10 cellular contexts compared by ENCODE assay signal in the genomic region with DNA sequence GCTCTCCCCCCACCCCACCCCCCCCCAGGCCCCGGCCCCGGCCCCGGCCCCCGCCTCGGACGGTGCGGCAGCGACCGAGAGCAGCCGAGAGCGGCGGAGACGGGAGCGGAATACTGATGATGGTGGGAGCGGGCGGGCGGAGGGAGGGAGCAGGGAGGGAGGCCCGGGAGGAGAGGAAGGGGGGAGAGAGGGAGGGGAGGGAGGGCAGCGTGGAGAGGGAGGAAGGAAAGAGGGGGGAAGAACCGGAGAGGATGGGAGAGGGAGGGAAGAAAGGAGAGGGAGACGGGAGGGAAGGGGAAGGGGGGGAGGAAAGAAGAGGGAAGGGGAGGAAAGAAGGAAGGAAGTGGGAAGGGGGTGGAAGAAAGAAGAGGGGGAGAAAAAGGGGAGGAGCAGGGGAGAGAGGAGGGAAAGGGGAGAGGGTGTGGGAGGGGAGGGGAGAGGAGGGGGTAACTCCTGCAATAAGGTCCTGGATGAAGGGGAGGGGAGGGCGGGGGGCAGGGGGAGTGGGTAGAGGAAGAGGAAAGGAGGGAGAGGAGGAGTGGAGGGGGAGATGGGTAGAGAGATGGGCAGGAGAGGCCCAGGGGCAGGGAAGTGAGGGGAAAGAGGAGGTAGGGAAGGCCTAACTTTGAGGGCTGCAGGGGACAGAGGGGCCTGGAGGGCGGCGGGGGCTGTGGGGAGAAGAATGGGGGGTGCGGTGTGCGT. TPM values are rescaled to one million over a fixed set of nuclear protein-coding genes. Genes with fewer than 3 reads are reported as not detected.
A peak's percentile ranks its signal among the peaks of the same experiment; 100 is the strongest.
DNase-seq lines count a peak whose midpoint lies in the region; ATAC-seq and TF ChIP-seq lines count a peak whose summit lies in the region.
"Had no signal": no experiment of that assay in that cellular context is flagged by ENCODE, and none has a peak within 500 bp of the region (broad histone marks: within the 10 kb centered on the region; RNA-seq: fewer than 3 reads in every experiment).

A gene with protein sequence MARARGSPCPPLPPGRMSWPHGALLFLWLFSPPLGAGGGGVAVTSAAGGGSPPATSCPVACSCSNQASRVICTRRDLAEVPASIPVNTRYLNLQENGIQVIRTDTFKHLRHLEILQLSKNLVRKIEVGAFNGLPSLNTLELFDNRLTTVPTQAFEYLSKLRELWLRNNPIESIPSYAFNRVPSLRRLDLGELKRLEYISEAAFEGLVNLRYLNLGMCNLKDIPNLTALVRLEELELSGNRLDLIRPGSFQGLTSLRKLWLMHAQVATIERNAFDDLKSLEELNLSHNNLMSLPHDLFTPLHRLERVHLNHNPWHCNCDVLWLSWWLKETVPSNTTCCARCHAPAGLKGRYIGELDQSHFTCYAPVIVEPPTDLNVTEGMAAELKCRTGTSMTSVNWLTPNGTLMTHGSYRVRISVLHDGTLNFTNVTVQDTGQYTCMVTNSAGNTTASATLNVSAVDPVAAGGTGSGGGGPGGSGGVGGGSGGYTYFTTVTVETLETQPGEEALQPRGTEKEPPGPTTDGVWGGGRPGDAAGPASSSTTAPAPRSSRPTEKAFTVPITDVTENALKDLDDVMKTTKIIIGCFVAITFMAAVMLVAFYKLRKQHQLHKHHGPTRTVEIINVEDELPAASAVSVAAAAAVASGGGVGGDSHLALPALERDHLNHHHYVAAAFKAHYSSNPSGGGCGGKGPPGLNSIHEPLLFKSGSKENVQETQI (minus strand): TSS at position 115 of the 702 bp plus-strand sequence. CDS start 19,597 bp downstream, outside the sequence.

- no peaks in the 10 kb centered on the region for H3K36me3 Mint-ChIP-seq in natural killer cell treated with Interleukin-12 subunit alpha and Interleukin-12 subunit beta and Interleukin-15 and Interleukin-18, amount 100 ng/mL, for 72 hours
- H3K36me3 Mint-ChIP-seq in natural killer cell (no peaks in the 10 kb centered on the region), mesothelial cell of epicardium (no peaks in the 10 kb centered on the region)
- H3K36me3 Mint-ChIP-seq in effector memory CD8-positive, alpha-beta T cell (ENCODE audit: insufficient read depth), result no peaks in the 10 kb centered on the region
- H3K36me3 Mint-ChIP-seq in CD4-positive, alpha-beta T cell (ENCODE audit: low read depth), result no peaks in the 10 kb centered on the region
- H3K36me3 Mint-ChIP-seq: naive thymus-derived CD4-positive, alpha-beta T cell had no signal

- H3K36me3 ChIP-seq in vagina, result no peaks in the 10 kb centered on the region

- H3K4me3 ChIP-seq in vagina, result peak within 1 kb of the TSS; percentile 53 to 58

- CTCF ChIA-PET in CD4-positive, alpha-beta T cell (lab: Charles Lee), result no interaction called here

- peaks cover 45 to 47% of the 10 kb centered on the region in 2 donors for H3K27me3 Mint-ChIP-seq in natural killer cell treated with Interleukin-12 subunit alpha and Interleukin-12 subunit beta and Interleukin-15 and Interleukin-18, amount 100 ng/mL, for 72 hours
- H3K27me3 Mint-ChIP-seq in natural killer cell (ENCODE audit: low read depth in 2 of 2) (peaks cover 44 to 48% of the 10 kb centered on the region in 2 donors), mesothelial cell of epicardium (ENCODE audit: low read depth) (peaks cover 81% of the 10 kb centered on the region)
- H3K27me3 Mint-ChIP-seq in effector memory CD8-positive, alpha-beta T cell, result peaks cover 58 to 81% of the 10 kb centered on the region in 2 donors
- peaks cover 64% of the 10 kb centered on the region for H3K27me3 Mint-ChIP-seq in CD4-positive, alpha-beta T cell

- peak; percentile 13 for DNase-seq in natural killer cell treated with Interleukin-12 subunit alpha and Interleukin-12 subunit beta and Interleukin-15 and Interleukin-18, amount 100 ng/mL, for 72 hours (ENCODE audit: low spot score)
- DNase-seq in natural killer cell, result no peak
- DNase-seq in caudate nucleus (lab: John Stamatoyannopoulos, UW), result peak in 45 of 61 donors; percentile 11 to 84 (median 49)
- no peak for DNase-seq in mesothelial cell of epicardium (ENCODE audit: low spot score in 2 of 2, unreplicated experiment in 2 of 2)
- DNase-seq in vagina (ENCODE audit: extremely low spot score in 2 of 2), result no peak
- DNase-seq in effector memory CD8-positive, alpha-beta T cell, result no peak
- DNase-seq in CD4-positive, alpha-beta T cell, result no peak
- DNase-seq: naive thymus-derived CD4-positive, alpha-beta T cell had no signal

- POLR2A ChIA-PET in CD4-positive, alpha-beta T cell (lab: Charles Lee), result no interaction called here

- H3K9me3 Mint-ChIP-seq in natural killer cell treated with Interleukin-12 subunit alpha and Interleukin-12 subunit beta and Interleukin-15 and Interleukin-18, amount 100 ng/mL, for 72 hours, result no peaks in the 10 kb centered on the region
- H3K9me3 Mint-ChIP-seq in natural killer cell (no peaks in the 10 kb centered on the region), mesothelial cell of epicardium (no peaks in the 10 kb centered on the region)
- H3K9me3 Mint-ChIP-seq in effector memory CD8-positive, alpha-beta T cell, result no peaks in the 10 kb centered on the region
- H3K9me3 Mint-ChIP-seq in CD4-positive, alpha-beta T cell, result no peaks in the 10 kb centered on the region

- TF ChIP-seq POLR2A in vagina (IDR thresholded peaks at IDR 0.05), result no peak

- H3K27ac Mint-ChIP-seq in natural killer cell treated with Interleukin-12 subunit alpha and Interleukin-12 subunit beta and Interleukin-15 and Interleukin-18, amount 100 ng/mL, for 72 hours, result no peak within 1 kb of the TSS
- H3K27ac Mint-ChIP-seq in natural killer cell (no peak within 1 kb of the TSS), mesothelial cell of epicardium (no peak within 1 kb of the TSS)
- H3K27ac Mint-ChIP-seq in effector memory CD8-positive, alpha-beta T cell, result no peak within 1 kb of the TSS
- H3K27ac Mint-ChIP-seq in CD4-positive, alpha-beta T cell, result no peak within 1 kb of the TSS
- H3K27ac Mint-ChIP-seq: IgD-negative memory B cell; naive thymus-derived CD4-positive, alpha-beta T cell had no signal

- H3K4me1 Mint-ChIP-seq in natural killer cell treated with Interleukin-12 subunit alpha and Interleukin-12 subunit beta and Interleukin-15 and Interleukin-18, amount 100 ng/mL, for 72 hours (ENCODE audit: low read depth in 2 of 2), result peaks cover 5 to 10% of the 10 kb centered on the region in 2 donors
- H3K4me1 Mint-ChIP-seq in natural killer cell (peaks cover 0 to 14% of the 10 kb centered on the region in 2 donors), mesothelial cell of epicardium (peaks cover 5% of the 10 kb centered on the region)
- peaks cover 11 to 12% of the 10 kb centered on the region in 2 donors for H3K4me1 Mint-ChIP-seq in effector memory CD8-positive, alpha-beta T cell (ENCODE audit: low read depth in 2 of 2)
- H3K4me1 Mint-ChIP-seq in CD4-positive, alpha-beta T cell (ENCODE audit: low read depth), result peaks cover 11% of the 10 kb centered on the region

- no peak within 1 kb of the TSS for H3K27ac ChIP-seq in caudate nucleus (ENCODE audit: low read depth, low read length)
- peak within 1 kb of the TSS; percentile 68 for H3K27ac ChIP-seq in vagina
- no peak within 1 kb of the TSS for H3K27ac ChIP-seq in CD4-positive, alpha-beta T cell (ENCODE audit: low read depth, low read length)

- peaks cover 30% of the 10 kb centered on the region for H3K4me1 ChIP-seq in vagina

- no peak for ATAC-seq in natural killer cell treated with Interleukin-12 subunit alpha and Interleukin-12 subunit beta and Interleukin-15 and Interleukin-18, amount 100 ng/mL, for 72 hours
- ATAC-seq in natural killer cell, result no peak
- no peak for ATAC-seq in effector memory CD8-positive, alpha-beta T cell (replicated peaks)
- no peak for ATAC-seq in HG02759 (IDR thresholded peaks at IDR 0.05; ENCODE audit: unreplicated experiment)
- ATAC-seq in CD4-positive, alpha-beta T cell (ENCODE audit: poor library complexity), result no peak
- ATAC-seq: naive thymus-derived CD4-positive, alpha-beta T cell had no signal

- intact Hi-C loops in natural killer cell (cut with micrococcal nuclease), result no loop called here
- intact Hi-C loops in vagina (cut with DNase I), result no loop called here
- intact Hi-C loops in CD4-positive, alpha-beta T cell (cut with DNase I, micrococcal nuclease), result no loop called here

- no peaks in the 10 kb centered on the region for H3K27me3 ChIP-seq in vagina
- peaks cover 58% of the 10 kb centered on the region for H3K27me3 ChIP-seq in CD4-positive, alpha-beta T cell (ENCODE audit: control insufficient read depth, insufficient read depth, low read length)

- no peaks in the 10 kb centered on the region for H3K9me3 ChIP-seq in vagina
- no peaks in the 10 kb centered on the region for H3K9me3 ChIP-seq in CD4-positive, alpha-beta T cell (ENCODE audit: control insufficient read depth, low read length)

- TF ChIP-seq CTCF in natural killer cell (IDR thresholded peaks at IDR 0.05) (no peak), mesothelial cell of epicardium (IDR thresholded peaks at IDR 0.05; ENCODE audit: unreplicated experiment) (no peak), vagina (IDR thresholded peaks at IDR 0.05) (no peak)
- TF ChIP-seq CTCF in CD4-positive, alpha-beta T cell (IDR thresholded peaks at IDR 0.05), result no peak

- H3K4me3 Mint-ChIP-seq in natural killer cell treated with Interleukin-12 subunit alpha and Interleukin-12 subunit beta and Interleukin-15 and Interleukin-18, amount 100 ng/mL, for 72 hours, result no peak within 1 kb of the TSS
- H3K4me3 Mint-ChIP-seq in natural killer cell (no peak within 1 kb of the TSS), mesothelial cell of epicardium (peak within 1 kb of the TSS; percentile 37)
- H3K4me3 Mint-ChIP-seq in effector memory CD8-positive, alpha-beta T cell, result peak within 1 kb of the TSS in 1 of 2 donors; percentile 3
- H3K4me3 Mint-ChIP-seq in CD4-positive, alpha-beta T cell, result no peak within 1 kb of the TSS
- H3K4me3 Mint-ChIP-seq: IgD-negative memory B cell had no signal

RNA-seq across cellular contexts. Expression of the gene that starts here (rescaled TPM):
- not detected for total RNA-seq in natural killer cell treated with Interleukin-12 subunit alpha and Interleukin-12 subunit beta and Interleukin-15 and Interleukin-18, amount 100 ng/mL, for 72 hours
- not detected for total RNA-seq in natural killer cell
- 15.2 to 16.9 TPM (median 16.3 TPM) in 3 replicates for total RNA-seq in mesothelial cell of epicardium
- total RNA-seq in vagina, result 17.9 TPM
- total RNA-seq in CD4-positive, alpha-beta T cell, result not detected
- total RNA-seq: naive thymus-derived CD4-positive, alpha-beta T cell had no signal

Comparison
In these comparisons a context has a peak if more than half of its experiments do, and no peak if none do; other contexts are left out.
1. RNA of the gene that starts here (total RNA-seq): 17.9 TPM in vagina (single experiment) and 15.2 to 16.9 TPM in mesothelial cell of epicardium; not detected in natural killer cell treated with Interleukin-12 subunit alpha and Interleukin-12 subunit beta and Interleukin-15 and Interleukin-18, amount 100 ng/mL, for 72 hours, not detected in natural killer cell and not detected in CD4-positive, alpha-beta T cell; every median in the first group is over 10 times any median in the second.
2. Peak in DNase-seq in natural killer cell treated with Interleukin-12 subunit alpha and Interleukin-12 subunit beta and Interleukin-15 and Interleukin-18, amount 100 ng/mL, for 72 hours; RNA of the gene not detected or under 1 TPM.
3. DNase-seq: peak in caudate nucleus (45 of 61); none in natural killer cell (single experiment), mesothelial cell of epicardium (0 of 2), vagina (0 of 2), effector memory CD8-positive, alpha-beta T cell (0 of 3) and CD4-positive, alpha-beta T cell (0 of 10).